17 cellular contexts compared by ENCODE assay signal in the genomic region with DNA sequence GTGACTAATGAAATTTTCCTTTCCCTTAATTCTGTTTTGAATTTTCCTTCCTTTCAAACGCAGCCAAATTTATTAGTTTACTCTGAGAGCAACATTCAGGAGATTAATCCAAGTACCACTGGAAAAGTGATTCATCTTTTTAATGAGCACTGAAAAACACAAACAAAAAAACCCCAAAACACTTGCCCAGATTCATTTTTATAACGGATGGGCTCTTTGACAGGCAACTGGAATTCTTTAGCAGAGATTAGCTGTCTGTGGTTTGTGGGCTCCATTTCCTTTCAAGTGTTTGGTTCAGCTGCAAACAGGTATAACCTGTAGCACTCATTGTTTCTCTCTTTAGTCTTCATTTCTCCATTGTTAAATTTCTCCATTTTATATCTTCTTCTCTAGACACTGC. TPM values are rescaled to one million over a fixed set of nuclear protein-coding genes. Genes with fewer than 3 reads are reported as not detected.
A peak's percentile ranks its signal among the peaks of the same experiment; 100 is the strongest.
DNase-seq lines count a peak whose midpoint lies in the region; ATAC-seq, FAIRE-seq and TF ChIP-seq lines count a peak whose summit lies in the region.
"Had no signal": no experiment of that assay in that cellular context is flagged by ENCODE, and none has a peak within 500 bp of the region (broad histone marks: within the 10 kb centered on the region; RNA-seq: fewer than 3 reads in every experiment).

No MANE protein-coding gene starts in this region.

- DNase-seq in activated naive CD4-positive, alpha-beta T cell treated with anti-CD3 and anti-CD28 coated beads, Interleukin-2, amount 10 ng/mL, durations not matched to agents 7 days and 5 days: peak; percentile 43
- DNase-seq in activated naive CD4-positive, alpha-beta T cell treated with Interleukin-2 at 50 U/mL for 16 hours: no peak
- peak; percentile 27 for DNase-seq in LoVo (ENCODE audit: low spot score)
- DNase-seq in K562 (ENCODE audit: extremely low read depth in 1 of 4, low spot score in 3 of 4): no peak
- DNase-seq in vagina (ENCODE audit: extremely low spot score in 2 of 2): no peak
- no peak for DNase-seq in mucosa of gallbladder (ENCODE audit: low spot score)
- DNase-seq: amygdala; gastrocnemius medialis; H7; islet precursor cell; NCI-H526; stimulated activated CD4-positive, alpha-beta T cell treated with anti-CD3 and anti-CD28 coated beads, Interleukin-1b, Interleukin-23, amount 100 ng/mL, for 48 hours; T1000 had no signal

- TF ChIP-seq CTCF in K562 (IDR thresholded peaks at IDR 0.05 in 2 of 3, conservative IDR thresholded peaks at IDR 0.05 in 1 of 3; ENCODE audit: insufficient read depth in 2 of 3, low read depth in 1 of 3, low read length in 3 of 3) (no peak), vagina (IDR thresholded peaks at IDR 0.05) (no peak)

- peaks cover 54% of the 10 kb centered on the region for H3K4me1 Mint-ChIP-seq in activated naive CD4-positive, alpha-beta T cell treated with anti-CD3 and anti-CD28 coated beads, Interleukin-2, amount 10 ng/mL, durations not matched to agents 7 days and 5 days

- peak overlapping the region; percentile 35 for H3K27ac Mint-ChIP-seq in activated naive CD4-positive, alpha-beta T cell treated with anti-CD3 and anti-CD28 coated beads, Interleukin-2, amount 10 ng/mL, durations not matched to agents 7 days and 5 days
- H3K27ac Mint-ChIP-seq: B cell had no signal

- CTCF ChIA-PET in activated naive CD4-positive, alpha-beta T cell treated with anti-CD3 and anti-CD28 coated beads, Interleukin-2, amount 10 ng/mL, durations not matched to agents 7 days and 5 days (lab: Charles Lee): interaction anchor here (1.4 kb wide), 1 partner anchor 62 kb away, joined by 3 read pairs; no protein-coding TSS in a partner anchor
- CTCF ChIA-PET in K562 (lab: Yijun Ruan, JAX; ENCODE audit: low intra/inter-chr PET ratio): no interaction called here

- no peak overlapping the region for H3K4me2 ChIP-seq in K562 (ENCODE audit: insufficient read depth, low read length)

- intact Hi-C loops in K562 (cut with micrococcal nuclease) (no loop called here), vagina (cut with DNase I) (no loop called here)

- H3K4me3 Mint-ChIP-seq in activated naive CD4-positive, alpha-beta T cell treated with anti-CD3 and anti-CD28 coated beads, Interleukin-2, amount 10 ng/mL, durations not matched to agents 7 days and 5 days: no peak overlapping the region

- no peak for TF ChIP-seq RAD21 in K562 (CRISPR knock-in tag; conservative IDR thresholded peaks at IDR 0.05 in 1 of 2, IDR thresholded peaks at IDR 0.05 in 1 of 2)

- H2AFZ ChIP-seq in K562 (ENCODE audit: low read depth, low read length): no peak overlapping the region

- POLR2A ChIA-PET in K562 (lab: Yijun Ruan, JAX): no interaction called here

- no peak overlapping the region for H3K9ac ChIP-seq in K562 (ENCODE audit: insufficient read depth in 1 of 2, low read depth in 2 of 2, low read length in 2 of 2)

- peaks cover 7% of the 10 kb centered on the region for H3K36me3 Mint-ChIP-seq in activated naive CD4-positive, alpha-beta T cell treated with anti-CD3 and anti-CD28 coated beads, Interleukin-2, amount 10 ng/mL, durations not matched to agents 7 days and 5 days

- H3K9me3 Mint-ChIP-seq in activated naive CD4-positive, alpha-beta T cell treated with anti-CD3 and anti-CD28 coated beads, Interleukin-2, amount 10 ng/mL, durations not matched to agents 7 days and 5 days: no peaks in the 10 kb centered on the region

- peaks cover 6% of the 10 kb centered on the region for H3K9me3 ChIP-seq in K562 (replicated peaks; ENCODE audit: control insufficient read depth, insufficient read depth, low read depth, low read length)
- no peaks in the 10 kb centered on the region for H3K9me3 ChIP-seq in vagina
- H3K9me3 ChIP-seq: gastrocnemius medialis had no signal

- no TSS peak for BruUV-seq in K562 (replicated peaks; lab: Mats Ljungman, UMichigan)

- H3K27me3 Mint-ChIP-seq in activated naive CD4-positive, alpha-beta T cell treated with anti-CD3 and anti-CD28 coated beads, Interleukin-2, amount 10 ng/mL, durations not matched to agents 7 days and 5 days: peaks cover 10% of the 10 kb centered on the region

- TF ChIP-seq POLR2A in K562 (conservative IDR thresholded peaks at IDR 0.05): no peak
- TF ChIP-seq POLR2A in vagina (IDR thresholded peaks at IDR 0.05): no peak

- peaks cover 4% of the 10 kb centered on the region; the same call in 1 of the 3 replicates for H3K36me3 ChIP-seq in K562 (ENCODE audit: control insufficient read depth, insufficient read depth, low read length)
- no peaks in the 10 kb centered on the region for H3K36me3 ChIP-seq in vagina
- H3K36me3 ChIP-seq: gastrocnemius medialis had no signal

- no peak for TF ChIP-seq EP300 in K562 (IDR thresholded peaks at IDR 0.05; ENCODE audit: low read length)

- in situ Hi-C loops in K562 (cut with MboI): no loop called here

- H3K27me3 ChIP-seq in K562 (ENCODE audit: control insufficient read depth in 2 of 2, insufficient read depth in 2 of 2, low read length in 2 of 2) (peaks cover 11 to 20% of the 10 kb centered on the region in 2 experiments; a peak in 4 of 5 replicates), vagina (no peaks in the 10 kb centered on the region)
- H3K27me3 ChIP-seq: gastrocnemius medialis had no signal

- H3K4me1 ChIP-seq in K562 (replicated peaks in 1 of 2; ENCODE audit: control insufficient read depth in 2 of 2, insufficient read depth in 2 of 2, low read length in 2 of 2) (peaks cover 4 to 28% of the 10 kb centered on the region in 2 experiments; a peak in 4 of 5 replicates), vagina (peaks cover 29% of the 10 kb centered on the region)

- FAIRE-seq in K562 (lab: Jason Lieb, UNC): no peak

- ATAC-seq in K562: no peak
- ATAC-seq in HG03469 (IDR thresholded peaks at IDR 0.05; ENCODE audit: unreplicated experiment): no peak
- no peak for ATAC-seq in HG03565 (IDR thresholded peaks at IDR 0.05; ENCODE audit: unreplicated experiment)
- ATAC-seq: gastrocnemius medialis had no signal

- H3K27ac ChIP-seq in K562 (ENCODE audit: extremely low read depth, low read depth, low read length): no peak overlapping the region
- H3K27ac ChIP-seq in vagina: peak overlapping the region; percentile 11
- H3K27ac ChIP-seq: gastrocnemius medialis, RWPE1 had no signal

- no peaks in the 10 kb centered on the region for H3K9me1 ChIP-seq in K562 (ENCODE audit: control insufficient read depth, insufficient read depth, low read length)

- H3K4me3 ChIP-seq in K562 (no peak overlapping the region), vagina (no peak overlapping the region)
- H3K4me3 ChIP-seq: gastrocnemius medialis had no signal

- no peaks in the 10 kb centered on the region for H4K20me1 ChIP-seq in K562 (replicated peaks; ENCODE audit: control insufficient read depth, insufficient read depth, low read length)

- peaks cover 27% of the 10 kb centered on the region for H3K79me2 ChIP-seq in K562 (ENCODE audit: control insufficient read depth, insufficient read depth, low read length)

- 9% methylated on average over 2 of the region's 2 CpGs for WGBS in K562 (ENCODE audit: insufficient coverage, low coverage, missing lambda C conversion rate)

TF ChIP-seq in K562, 482 proteins besides CTCF, POLR2A, EP300 and RAD21 (continues in another document):
- TF ChIP-seq CREM (IDR thresholded peaks at IDR 0.05; ENCODE audit: low read depth) (no peak), KDM1A (IDR thresholded peaks at IDR 0.05) (peak; percentile 35 to 50; a peak in 3 of 4 replicates), EGR1 (conservative IDR thresholded peaks at IDR 0.05) (no peak), USF2 (CRISPR knock-in tag; IDR thresholded peaks at IDR 0.05) (0 out of 2 replicates have a peak, but pooled peaks have one; percentile 1), ZBTB43 (CRISPR knock-in tag; IDR thresholded peaks at IDR 0.05) (no peak), MCM7 (IDR thresholded peaks at IDR 0.05) (no peak), ZNF263 (CRISPR knock-in tag; IDR thresholded peaks at IDR 0.05; ENCODE audit: borderline replicate concordance) (no peak)

RNA-seq across cellular contexts. Expression of gene POLR2M, which starts 3.1 kb away (rescaled TPM):
- 15.1 and 30.6 TPM in 2 replicates for total RNA-seq in K562 (2011; cell fraction: chromatin; rRNA removed; ENCODE audit: low replicate concordance)
- total RNA-seq in K562 (2011; cell fraction: nucleolus; rRNA removed): 9.7 and 14.5 TPM in 2 replicates
- 12.2 and 21.1 TPM in 2 replicates for total RNA-seq in K562 (2011; cell fraction: nucleoplasm; rRNA removed)
- total RNA-seq in K562 (2014; rRNA removed) (316 and 1,050 TPM in 2 replicates), K562 (2014; rRNA removed; fragmentation: Illumina TruSeq; extraction: Trizol) (43.0 and 52.0 TPM in 2 replicates), K562 (2015; rRNA removed; fragmentation: Illumina TruSeq; extraction: Trizol) (32.9 and 34.6 TPM in 2 replicates), K562 (2021) (66.9 and 77.6 TPM in 2 replicates), vagina (204 TPM), mucosa of gallbladder (95.9 TPM)
- polyA plus RNA-seq in K562 (2011; rRNA removed) (58.3 and 73.7 TPM in 2 replicates), K562 (2014; fragmentation: Illumina TruSeq; extraction: Trizol) (38.2 and 47.6 TPM in 2 replicates), K562 (2014; fragmentation: Nextera tagmentation; extraction: Ambion mirVana) (10 to 100 TPM in 1 of 2 experiments, 1 to 10 TPM in 1; 9.2 to 10.6 TPM), K562 (2014; rRNA removed) (370 and 537 TPM in 2 replicates)
- polyA plus RNA-seq in K562 (2011; cell fraction: cytosol; rRNA removed): 63.0 and 229 TPM in 2 replicates
- 25.9 and 40.4 TPM in 2 replicates for polyA plus RNA-seq in K562 (2011; cell fraction: nucleus; rRNA removed)
- 34.3 and 43.5 TPM in 2 replicates for polyA plus RNA-seq in K562 (2012)
- 86.9 and 94.7 TPM in 2 replicates for polyA minus RNA-seq in K562 (2011; rRNA and poly(A)+ RNA removed)
- polyA minus RNA-seq in K562 (2011; cell fraction: cytosol; rRNA and poly(A)+ RNA removed): 37.8 and 44.7 TPM in 2 replicates
- polyA minus RNA-seq in K562 (2011; cell fraction: nucleus; rRNA and poly(A)+ RNA removed): 20.8 and 24.2 TPM in 2 replicates

Comparison
In these comparisons a context has a peak if more than half of its experiments do, and no peak if none do; other contexts are left out.
1. DNase-seq: peak in activated naive CD4-positive, alpha-beta T cell treated with anti-CD3 and anti-CD28 coated beads, Interleukin-2, amount 10 ng/mL, durations not matched to agents 7 days and 5 days (single experiment) and LoVo (single experiment); none in activated naive CD4-positive, alpha-beta T cell treated with Interleukin-2 at 50 U/mL for 16 hours (single experiment), K562 (0 of 4), vagina (0 of 2) and mucosa of gallbladder (single experiment).